Comparison of ENCODE assay signal across 8 cellular contexts in the genomic region with DNA sequence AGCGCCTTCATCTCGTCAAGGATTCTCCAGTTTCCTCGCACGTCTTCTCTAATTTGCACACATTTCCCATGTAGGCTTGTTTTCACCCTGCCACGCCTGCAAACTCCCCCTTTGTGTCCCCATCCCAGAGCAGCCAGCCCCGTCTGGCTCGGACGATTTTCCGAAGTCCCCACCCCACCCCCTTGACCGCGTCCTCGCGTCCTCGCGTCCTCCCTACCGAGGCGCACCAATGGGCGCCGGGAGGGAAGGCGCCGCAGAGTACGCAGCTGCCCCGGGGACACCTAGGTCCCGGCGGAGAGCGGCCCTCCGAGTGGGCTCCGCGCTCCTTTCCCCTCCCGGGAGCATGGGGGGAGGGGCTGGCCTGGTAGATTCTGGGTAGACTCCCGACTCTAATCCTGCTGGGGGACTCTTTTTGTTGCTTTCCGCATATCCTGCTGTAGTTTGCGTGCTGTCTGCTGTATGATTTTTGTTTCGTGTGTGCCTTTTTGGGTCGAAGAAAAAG. TPM values are rescaled to one million over a fixed set of nuclear protein-coding genes. Genes with fewer than 3 reads are reported as not detected.
A peak's percentile ranks its signal among the peaks of the same experiment; 100 is the strongest.
DNase-seq lines count a peak whose midpoint lies in the region; ATAC-seq, FAIRE-seq and TF ChIP-seq lines count a peak whose summit lies in the region.

No MANE protein-coding gene starts in this region.

- H3K4me1 Mint-ChIP-seq in MCF 10A (ENCODE audit: insufficient read depth, unreplicated experiment), result peaks cover 38% of the 10 kb centered on the region

- H3K9me3 Mint-ChIP-seq in MCF 10A (ENCODE audit: unreplicated experiment), result no peaks in the 10 kb centered on the region

- H3K27ac ChIP-seq in small intestine (ENCODE audit: low read depth in 1 of 2, low read length in 1 of 2), result peak overlapping the region in 1 of 2 donors; percentile 7

- H3K27me3 ChIP-seq in small intestine (ENCODE audit: control insufficient read depth in 2 of 2, insufficient read depth in 2 of 2, low read length in 2 of 2), result no peaks in the 10 kb centered on the region

- no peaks in the 10 kb centered on the region for H3K9me3 ChIP-seq in small intestine (ENCODE audit: control insufficient read depth, low read depth)

- intact Hi-C loops in MCF 10A (cut with micrococcal nuclease), result loop anchor here (1.0 to 5.0 kb wide), 3 partner anchors 36 to 354 kb away; no protein-coding TSS in a partner anchor

- peaks cover 3 to 4% of the 10 kb centered on the region in 2 donors for H3K4me1 ChIP-seq in small intestine (ENCODE audit: control insufficient read depth in 2 of 2, insufficient read depth in 1 of 2, low read depth in 1 of 2, low read length in 1 of 2)

- BruUV-seq in MCF 10A (replicated peaks; lab: Mats Ljungman, UMichigan), result no TSS peak

- no peak overlapping the region for H3K27ac Mint-ChIP-seq in MCF 10A (ENCODE audit: low read depth, unreplicated experiment)

- peak overlapping the region; percentile 83 for H3K4me3 Mint-ChIP-seq in MCF 10A (ENCODE audit: unreplicated experiment)

- no peak for ATAC-seq in HG02840 (IDR thresholded peaks at IDR 0.05; ENCODE audit: low FRiP score, unreplicated experiment)
- no peak for ATAC-seq in HG03175 (IDR thresholded peaks at IDR 0.05; ENCODE audit: unreplicated experiment)

- peak overlapping the region; percentile 45 to 73 for H3K4me3 ChIP-seq in small intestine (ENCODE audit: low read depth in 1 of 2, low read length in 2 of 2)

- WGBS in small intestine, 3 donors, result 0 to 3% (median 1%) methylated on average over 35 of the region's 35 CpGs

- peak; percentile 28 for DNase-seq in D721Med (ENCODE audit: insufficient read length, low spot score)
- peak; percentile 36 for DNase-seq in NCI-H2171 treated with DMSO at 0.1 percent for 48 hours (lab: John Stamatoyannopoulos, UW)
- DNase-seq in MCF 10A (ENCODE audit: unreplicated experiment), result peak; percentile 25
- peak; percentile 29 for DNase-seq in inferior parietal cortex (ENCODE audit: extremely low spot score)
- peak; percentile 35 for DNase-seq in small intestine
- no peak for DNase-seq in RCC 7860 (ENCODE audit: low spot score)

- POLR2A ChIA-PET in MCF 10A (lab: Yijun Ruan, JAX), result interaction anchor here (0.8 to 1.3 kb wide), 4 partner anchors 32 to 153 kb away, joined by 3 to 4 read pairs (median 4); no protein-coding TSS in a partner anchor

- peaks cover 8% of the 10 kb centered on the region for H3K27me3 Mint-ChIP-seq in MCF 10A (ENCODE audit: insufficient read depth, unreplicated experiment)

- no peaks in the 10 kb centered on the region for H3K36me3 Mint-ChIP-seq in MCF 10A (ENCODE audit: insufficient read depth, unreplicated experiment)

- FAIRE-seq in D721Med (lab: Jason Lieb, UNC) (no peak), small intestine (lab: Jason Lieb, UNC) (no peak), RCC 7860 (lab: Jason Lieb, UNC) (no peak)

- H3K36me3 ChIP-seq in small intestine (ENCODE audit: control insufficient read depth in 2 of 2, insufficient read depth in 2 of 2, low read length in 2 of 2), result no peaks in the 10 kb centered on the region

- CTCF ChIA-PET in MCF 10A (lab: Yijun Ruan, JAX), result interaction anchor here (0.6 to 1.1 kb wide), 3 partner anchors 10 to 354 kb away, joined by 3 to 4 read pairs (median 3); no protein-coding TSS in a partner anchor

- no peak for TF ChIP-seq CTCF in D721Med (IDR thresholded peaks at IDR 0.05; ENCODE audit: insufficient read depth, missing control alignments)
- no peak for TF ChIP-seq CTCF in MCF 10A (IDR thresholded peaks at IDR 0.05; ENCODE audit: unreplicated experiment)

RNA-seq across cellular contexts. Expression of gene CACHD1, which starts 1.3 kb away (rescaled TPM):
- 2.9 and 3.9 TPM in 2 replicates for total RNA-seq in MCF 10A (2022)
- 1 to 10 TPM in 2 of 3 donors, under 1 TPM in 1; 0.81 to 3.0 (median 1.6) TPM for polyA plus RNA-seq in small intestine
